In the genomic region with DNA sequence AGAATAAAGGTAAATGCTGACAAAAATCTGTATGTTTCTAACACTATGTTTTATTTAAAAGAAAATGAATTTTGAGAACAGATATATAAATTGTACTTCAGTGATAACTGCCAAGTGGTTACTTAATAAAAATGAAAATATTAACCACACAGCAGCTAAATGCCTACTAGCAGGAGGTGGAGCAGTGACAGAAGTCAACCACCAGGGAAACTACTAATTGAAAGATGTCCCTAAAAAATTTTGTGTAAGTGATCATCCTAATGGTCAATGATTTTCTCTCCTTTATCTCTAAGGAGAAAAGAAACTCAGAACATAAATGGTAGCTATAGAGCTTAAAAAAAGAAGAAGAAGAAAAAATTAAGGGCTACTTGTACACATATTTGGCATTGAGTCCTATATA, we compare ENCODE assay signal across 19 cellular contexts. TPM values are rescaled to one million over a fixed set of nuclear protein-coding genes. Genes with fewer than 3 reads are reported as not detected.
DNase-seq lines count a peak whose midpoint lies in the region; ATAC-seq and TF ChIP-seq lines count a peak whose summit lies in the region.
"Had no signal": no experiment of that assay in that cellular context is flagged by ENCODE, and none has a peak within 500 bp of the region (broad histone marks: within the 10 kb centered on the region; RNA-seq: fewer than 3 reads in every experiment).

No MANE protein-coding gene starts in this region.

- H3K4me1 Mint-ChIP-seq in activated B cell treated with CpG ODN at 0.5 μM for 24 hours (peaks cover 7% of the 10 kb centered on the region), nephron progenitor cell (peaks cover 7% of the 10 kb centered on the region)

- no peak for DNase-seq in activated B cell treated with CpG ODN at 0.5 μM for 24 hours
- no peak for DNase-seq in nephron progenitor cell
- no peak for DNase-seq in DMS79 (lab: John Stamatoyannopoulos, UW)
- no peak for DNase-seq in HAP-1 (ENCODE audit: low spot score in 2 of 2)
- DNase-seq in NCI-H2227 treated with DMSO at 0.1 percent for 48 hours (lab: John Stamatoyannopoulos, UW), result no peak
- DNase-seq in NCI-H69 (lab: John Stamatoyannopoulos, UW), result no peak
- DNase-seq: activated CD4-positive, alpha-beta T cell treated with anti-CD3 and anti-CD28 coated beads, Interleukin-2, amount 50 U/mL, for 48 hours; activated T-cell treated with anti-CD3 and anti-CD28 coated beads, Interleukin-2, amount 50 U/mL, for 24 hours; left colon; NCI-H187; NCI-H524; OCI-M1; ovary; stimulated activated CD4-positive, alpha-beta T cell treated with anti-CD3 and anti-CD28 coated beads, Interleukin-2, amount 100 ng/mL, for 48 hours had no signal

- ATAC-seq in GM18511 (IDR thresholded peaks at IDR 0.05; ENCODE audit: unreplicated experiment) (peak; percentile 38), HG03159 (IDR thresholded peaks at IDR 0.05; ENCODE audit: unreplicated experiment) (peak; percentile 43), activated B cell treated with CpG ODN at 0.5 μM for 24 hours (ENCODE audit: low read depth) (no peak)
- ATAC-seq: left colon had no signal

- CTCF ChIA-PET in activated B cell treated with CpG ODN at 0.5 μM for 24 hours (lab: Charles Lee), result interaction anchor here (0.8 to 1.0 kb wide), 3 partner anchors 21 to 196 kb away, joined by 3 to 4 read pairs (median 3); no protein-coding TSS in a partner anchor

- no peak for TF ChIP-seq CTCF in activated B cell treated with CpG ODN at 0.5 μM for 24 hours (IDR thresholded peaks at IDR 0.05)
- peak; percentile 10 for TF ChIP-seq CTCF in nephron progenitor cell (IDR thresholded peaks at IDR 0.05)

- peak overlapping the region; percentile 35 for H3K27ac Mint-ChIP-seq in activated B cell treated with CpG ODN at 0.5 μM for 24 hours
- no peak overlapping the region for H3K27ac Mint-ChIP-seq in nephron progenitor cell
- H3K27ac Mint-ChIP-seq: activated naive CD8-positive, alpha-beta T cell; activated T-cell treated with anti-CD3 and anti-CD28 coated beads, Interleukin-2, amount 50 U/mL, for 24 hours had no signal

- peaks cover 68% of the 10 kb centered on the region for H3K36me3 Mint-ChIP-seq in activated B cell treated with CpG ODN at 0.5 μM for 24 hours (ENCODE audit: low read depth)
- peaks cover 63% of the 10 kb centered on the region for H3K36me3 Mint-ChIP-seq in nephron progenitor cell (ENCODE audit: low read depth)

- H3K4me3 ChIP-seq in HAP-1, result no peak overlapping the region
- H3K4me3 ChIP-seq: ovary, SK-N-MC had no signal

- intact Hi-C loops in activated B cell treated with CpG ODN at 0.5 μM for 24 hours (cut with micrococcal nuclease), result no loop called here

- POLR2A ChIA-PET in activated B cell treated with CpG ODN at 0.5 μM for 24 hours (lab: Charles Lee), result no interaction called here

- H3K4me3 Mint-ChIP-seq in activated B cell treated with CpG ODN at 0.5 μM for 24 hours, result no peak overlapping the region
- no peak overlapping the region for H3K4me3 Mint-ChIP-seq in nephron progenitor cell
- H3K4me3 Mint-ChIP-seq: activated naive CD8-positive, alpha-beta T cell; activated T-cell treated with anti-CD3 and anti-CD28 coated beads, Interleukin-2, amount 50 U/mL, for 24 hours had no signal

- H3K36me3 ChIP-seq in HAP-1 (replicated peaks), result peaks cover 3% of the 10 kb centered on the region
- H3K36me3 ChIP-seq: ovary had no signal

- H3K9me3 ChIP-seq in HAP-1, result no peaks in the 10 kb centered on the region
- H3K9me3 ChIP-seq: ovary had no signal

- in situ Hi-C loops in HAP-1 (cut with MboI; ENCODE audit: low sequenced_read_pairs), result loop anchor here (25.0 kb wide), 1 partner anchor 636 kb away; no protein-coding TSS in a partner anchor

- no peaks in the 10 kb centered on the region for H3K4me1 ChIP-seq in HAP-1

- H3K27me3 ChIP-seq in HAP-1 (ENCODE audit: low read depth), result no peaks in the 10 kb centered on the region
- H3K27me3 ChIP-seq: ovary had no signal

- H3K27me3 Mint-ChIP-seq in activated B cell treated with CpG ODN at 0.5 μM for 24 hours (no peaks in the 10 kb centered on the region), nephron progenitor cell (ENCODE audit: low read depth, poor library complexity) (no peaks in the 10 kb centered on the region)
- H3K27me3 Mint-ChIP-seq: activated naive CD8-positive, alpha-beta T cell; activated T-cell treated with anti-CD3 and anti-CD28 coated beads, Interleukin-2, amount 50 U/mL, for 24 hours had no signal

- no peaks in the 10 kb centered on the region for H3K9me3 Mint-ChIP-seq in activated B cell treated with CpG ODN at 0.5 μM for 24 hours
- no peaks in the 10 kb centered on the region for H3K9me3 Mint-ChIP-seq in nephron progenitor cell
- H3K9me3 Mint-ChIP-seq: activated T-cell treated with anti-CD3 and anti-CD28 coated beads, Interleukin-2, amount 50 U/mL, for 24 hours had no signal

RNA-seq across cellular contexts. Expression of a gene that starts 22.9 kb away (rescaled TPM):
- 4.9 and 6.7 TPM in 2 replicates for total RNA-seq in activated B cell treated with CpG ODN at 0.5 μM for 24 hours
- total RNA-seq: bronchial epithelial cell, left colon had no signal

RNA-seq across cellular contexts. Expression of a gene that starts 44.4 kb away (rescaled TPM):
- total RNA-seq in activated B cell treated with CpG ODN at 0.5 μM for 24 hours, result 54.8 and 59.3 TPM in 2 replicates
